10 cellular contexts compared by ENCODE assay signal in the genomic region with DNA sequence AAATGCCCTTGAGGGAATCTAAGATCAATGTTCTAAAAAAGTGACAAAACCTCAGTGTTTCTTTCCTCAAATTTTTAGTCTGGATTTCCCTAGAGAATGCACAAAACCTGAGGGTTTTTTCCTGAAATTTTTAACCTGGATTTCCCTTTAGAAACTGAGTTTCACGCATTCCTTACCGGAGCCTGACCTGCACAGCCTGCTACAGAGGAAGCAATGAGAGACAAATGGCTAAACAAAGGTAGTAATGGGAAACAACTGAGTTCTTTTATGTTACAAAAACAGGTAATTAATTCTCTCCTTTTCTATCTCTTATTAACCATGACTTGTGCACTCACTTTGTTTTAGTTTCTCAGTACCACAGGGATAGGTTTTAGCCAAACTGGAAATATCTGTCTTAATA.
"Had no signal": no experiment of that assay in that cellular context is flagged by ENCODE, and none has a peak within 500 bp of the region (broad histone marks: within the 10 kb centered on the region; RNA-seq: fewer than 3 reads in every experiment).

No MANE protein-coding gene starts in this region.

- DNase-seq: IMR-90, Karpas-422, KBM-7, KG1 had no signal

- ATAC-seq: HepG2, K562 had no signal

- H3K27ac Mint-ChIP-seq: IgD-negative memory B cell had no signal

- H3K27ac ChIP-seq: HL-60, KMS-11 had no signal

- H3K27me3 Mint-ChIP-seq: IgD-negative memory B cell had no signal

- H3K4me3 ChIP-seq: K562 had no signal

- H3K4me2 ChIP-seq: KMS-11 had no signal

- H3K4me1 Mint-ChIP-seq: IgD-negative memory B cell had no signal

- H3K4me3 Mint-ChIP-seq: IgD-negative memory B cell had no signal

- FAIRE-seq: HepG2, HTR-8/SVneo, K562 had no signal

- H3K9ac ChIP-seq: KMS-11 had no signal
